In the genomic region with DNA sequence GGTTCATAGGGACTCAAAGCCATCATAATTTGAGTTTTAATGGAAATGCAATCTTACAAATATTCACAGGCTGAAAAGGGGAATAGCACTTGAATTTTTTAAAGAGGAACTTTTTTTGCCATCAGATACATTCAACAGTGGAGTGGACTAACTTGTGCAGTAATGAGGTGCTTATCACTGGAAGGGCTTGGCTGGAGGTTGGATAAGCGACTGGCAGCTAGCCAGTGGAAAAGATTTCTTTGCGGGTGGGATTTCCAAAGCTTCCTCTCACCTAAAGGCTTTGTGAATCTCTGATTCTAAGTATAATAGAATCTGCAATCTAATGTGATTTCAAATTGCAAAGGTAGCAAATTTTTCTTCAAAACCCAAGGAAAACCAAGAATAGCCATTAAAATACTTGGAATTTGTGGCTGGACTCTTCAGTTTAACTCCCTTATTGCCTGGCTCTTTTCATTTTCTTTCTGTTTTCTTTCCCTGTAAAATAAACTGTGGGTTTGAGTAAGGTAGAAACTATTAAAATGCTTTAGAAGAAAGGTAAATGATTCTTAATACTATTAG, we compare ENCODE assay signal across 1 cellular context.
TF ChIP-seq lines count a peak whose summit lies in the region.

No MANE protein-coding gene starts in this region.

TF ChIP-seq in WTC11, 78 proteins besides CTCF, POLR2A, EP300 and RAD21 (continued from another document):
- TF ChIP-seq, protein P1, sequence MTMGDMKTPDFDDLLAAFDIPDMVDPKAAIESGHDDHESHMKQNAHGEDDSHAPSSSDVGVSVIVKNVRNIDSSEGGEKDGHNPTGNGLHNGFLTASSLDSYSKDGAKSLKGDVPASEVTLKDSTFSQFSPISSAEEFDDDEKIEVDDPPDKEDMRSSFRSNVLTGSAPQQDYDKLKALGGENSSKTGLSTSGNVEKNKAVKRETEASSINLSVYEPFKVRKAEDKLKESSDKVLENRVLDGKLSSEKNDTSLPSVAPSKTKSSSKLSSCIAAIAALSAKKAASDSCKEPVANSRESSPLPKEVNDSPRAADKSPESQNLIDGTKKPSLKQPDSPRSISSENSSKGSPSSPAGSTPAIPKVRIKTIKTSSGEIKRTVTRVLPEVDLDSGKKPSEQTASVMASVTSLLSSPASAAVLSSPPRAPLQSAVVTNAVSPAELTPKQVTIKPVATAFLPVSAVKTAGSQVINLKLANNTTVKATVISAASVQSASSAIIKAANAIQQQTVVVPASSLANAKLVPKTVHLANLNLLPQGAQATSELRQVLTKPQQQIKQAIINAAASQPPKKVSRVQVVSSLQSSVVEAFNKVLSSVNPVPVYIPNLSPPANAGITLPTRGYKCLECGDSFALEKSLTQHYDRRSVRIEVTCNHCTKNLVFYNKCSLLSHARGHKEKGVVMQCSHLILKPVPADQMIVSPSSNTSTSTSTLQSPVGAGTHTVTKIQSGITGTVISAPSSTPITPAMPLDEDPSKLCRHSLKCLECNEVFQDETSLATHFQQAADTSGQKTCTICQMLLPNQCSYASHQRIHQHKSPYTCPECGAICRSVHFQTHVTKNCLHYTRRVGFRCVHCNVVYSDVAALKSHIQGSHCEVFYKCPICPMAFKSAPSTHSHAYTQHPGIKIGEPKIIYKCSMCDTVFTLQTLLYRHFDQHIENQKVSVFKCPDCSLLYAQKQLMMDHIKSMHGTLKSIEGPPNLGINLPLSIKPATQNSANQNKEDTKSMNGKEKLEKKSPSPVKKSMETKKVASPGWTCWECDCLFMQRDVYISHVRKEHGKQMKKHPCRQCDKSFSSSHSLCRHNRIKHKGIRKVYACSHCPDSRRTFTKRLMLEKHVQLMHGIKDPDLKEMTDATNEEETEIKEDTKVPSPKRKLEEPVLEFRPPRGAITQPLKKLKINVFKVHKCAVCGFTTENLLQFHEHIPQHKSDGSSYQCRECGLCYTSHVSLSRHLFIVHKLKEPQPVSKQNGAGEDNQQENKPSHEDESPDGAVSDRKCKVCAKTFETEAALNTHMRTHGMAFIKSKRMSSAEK (CRISPR knock-in tag; IDR thresholded peaks at IDR 0.05; ENCODE audit: borderline replicate concordance), result no peak
- no peak for TF ChIP-seq ETV6 (CRISPR knock-in tag; IDR thresholded peaks at IDR 0.05)
- no peak for TF ChIP-seq GRHL2 (CRISPR knock-in tag; IDR thresholded peaks at IDR 0.05; ENCODE audit: insufficient replicate concordance, severe bottlenecking)
- TF ChIP-seq, protein P2, sequence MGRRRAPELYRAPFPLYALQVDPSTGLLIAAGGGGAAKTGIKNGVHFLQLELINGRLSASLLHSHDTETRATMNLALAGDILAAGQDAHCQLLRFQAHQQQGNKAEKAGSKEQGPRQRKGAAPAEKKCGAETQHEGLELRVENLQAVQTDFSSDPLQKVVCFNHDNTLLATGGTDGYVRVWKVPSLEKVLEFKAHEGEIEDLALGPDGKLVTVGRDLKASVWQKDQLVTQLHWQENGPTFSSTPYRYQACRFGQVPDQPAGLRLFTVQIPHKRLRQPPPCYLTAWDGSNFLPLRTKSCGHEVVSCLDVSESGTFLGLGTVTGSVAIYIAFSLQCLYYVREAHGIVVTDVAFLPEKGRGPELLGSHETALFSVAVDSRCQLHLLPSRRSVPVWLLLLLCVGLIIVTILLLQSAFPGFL (CRISPR knock-in tag; IDR thresholded peaks at IDR 0.05; ENCODE audit: borderline replicate concordance), result no peak
- no peak for TF ChIP-seq RELA (CRISPR knock-in tag; IDR thresholded peaks at IDR 0.05; ENCODE audit: borderline replicate concordance)
- TF ChIP-seq PRRX2 (CRISPR knock-in tag; IDR thresholded peaks at IDR 0.05), result no peak
- TF ChIP-seq, protein P3, sequence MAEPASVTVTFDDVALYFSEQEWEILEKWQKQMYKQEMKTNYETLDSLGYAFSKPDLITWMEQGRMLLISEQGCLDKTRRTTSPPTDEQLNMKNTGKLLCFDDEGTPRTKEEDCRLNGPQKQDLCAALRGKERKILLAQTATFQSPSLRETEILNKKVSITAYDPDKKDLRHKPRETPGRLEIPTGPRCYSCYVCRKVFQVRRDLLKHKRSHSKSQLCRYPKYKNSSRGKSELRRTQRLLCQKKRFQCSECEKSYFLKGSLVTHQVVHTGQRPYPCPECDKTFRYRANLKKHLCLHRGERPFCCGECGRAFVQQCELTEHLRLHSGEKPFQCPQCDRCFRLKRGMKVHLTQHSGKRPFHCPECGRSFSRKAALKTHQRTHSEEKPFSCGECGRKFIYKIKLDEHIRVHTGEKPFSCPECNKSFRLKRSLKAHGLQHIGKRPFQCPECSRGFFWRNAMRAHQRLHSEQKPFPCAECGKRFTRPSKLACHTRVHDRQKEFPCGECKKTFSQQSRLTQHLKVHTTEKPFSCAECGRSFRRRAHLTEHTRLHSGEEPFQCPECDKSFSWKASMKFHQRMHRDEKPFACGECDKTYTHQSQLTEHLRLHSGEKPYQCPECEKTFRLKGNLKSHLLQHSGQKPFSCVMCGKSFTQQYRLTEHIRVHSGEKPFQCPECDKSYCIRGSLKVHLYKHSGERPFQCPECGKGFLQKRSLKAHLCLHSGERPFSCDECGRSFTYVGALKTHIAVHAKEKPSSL (CRISPR knock-in tag; conservative IDR thresholded peaks at IDR 0.05), result no peak
- no peak for TF ChIP-seq NR2C2 (CRISPR knock-in tag; IDR thresholded peaks at IDR 0.05)
- TF ChIP-seq, protein P4, sequence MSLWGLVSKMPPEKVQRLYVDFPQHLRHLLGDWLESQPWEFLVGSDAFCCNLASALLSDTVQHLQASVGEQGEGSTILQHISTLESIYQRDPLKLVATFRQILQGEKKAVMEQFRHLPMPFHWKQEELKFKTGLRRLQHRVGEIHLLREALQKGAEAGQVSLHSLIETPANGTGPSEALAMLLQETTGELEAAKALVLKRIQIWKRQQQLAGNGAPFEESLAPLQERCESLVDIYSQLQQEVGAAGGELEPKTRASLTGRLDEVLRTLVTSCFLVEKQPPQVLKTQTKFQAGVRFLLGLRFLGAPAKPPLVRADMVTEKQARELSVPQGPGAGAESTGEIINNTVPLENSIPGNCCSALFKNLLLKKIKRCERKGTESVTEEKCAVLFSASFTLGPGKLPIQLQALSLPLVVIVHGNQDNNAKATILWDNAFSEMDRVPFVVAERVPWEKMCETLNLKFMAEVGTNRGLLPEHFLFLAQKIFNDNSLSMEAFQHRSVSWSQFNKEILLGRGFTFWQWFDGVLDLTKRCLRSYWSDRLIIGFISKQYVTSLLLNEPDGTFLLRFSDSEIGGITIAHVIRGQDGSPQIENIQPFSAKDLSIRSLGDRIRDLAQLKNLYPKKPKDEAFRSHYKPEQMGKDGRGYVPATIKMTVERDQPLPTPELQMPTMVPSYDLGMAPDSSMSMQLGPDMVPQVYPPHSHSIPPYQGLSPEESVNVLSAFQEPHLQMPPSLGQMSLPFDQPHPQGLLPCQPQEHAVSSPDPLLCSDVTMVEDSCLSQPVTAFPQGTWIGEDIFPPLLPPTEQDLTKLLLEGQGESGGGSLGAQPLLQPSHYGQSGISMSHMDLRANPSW (CRISPR knock-in tag; conservative IDR thresholded peaks at IDR 0.05; ENCODE audit: low read depth), result no peak
- no peak for TF ChIP-seq JAZF1 (CRISPR knock-in tag; IDR thresholded peaks at IDR 0.05)
- no peak for TF ChIP-seq ZBTB21 (CRISPR knock-in tag; IDR thresholded peaks at IDR 0.05; ENCODE audit: borderline replicate concordance)
